2 cellular contexts compared by ENCODE assay signal in genomic region chr2:9674931-9675330, GRCh38.
TF ChIP-seq lines count a peak whose summit lies in the region.

No MANE protein-coding gene starts in this region.

TF ChIP-seq in IMR-90, 13 proteins besides CTCF, POLR2A, EP300 and RAD21:
- no peak for TF ChIP-seq MAFK (IDR thresholded peaks at IDR 0.05; ENCODE audit: low read depth, low read length)
- TF ChIP-seq MAZ (IDR thresholded peaks at IDR 0.05; ENCODE audit: borderline replicate concordance, low read depth, low read length): no peak
- no peak for TF ChIP-seq BHLHE40 (IDR thresholded peaks at IDR 0.05; ENCODE audit: low read depth, low read length)

TF ChIP-seq in HEK293T, 16 proteins besides CTCF, POLR2A, EP300 and RAD21:
- TF ChIP-seq FOXM1 (IDR thresholded peaks at IDR 0.05; ENCODE audit: borderline replicate concordance) (no peak), TARDBP (IDR thresholded peaks at IDR 0.05) (no peak), ARNT (IDR thresholded peaks at IDR 0.05) (no peak), FOXA1 (IDR thresholded peaks at IDR 0.05) (no peak), FOXK2 (IDR thresholded peaks at IDR 0.05) (no peak), SUZ12 (IDR thresholded peaks at IDR 0.05) (no peak), HDGF (IDR thresholded peaks at IDR 0.05; ENCODE audit: borderline replicate concordance) (no peak), CTBP1 (IDR thresholded peaks at IDR 0.05; ENCODE audit: borderline replicate concordance) (no peak), L3MBTL2 (conservative IDR thresholded peaks at IDR 0.05) (no peak), ZNF384 (IDR thresholded peaks at IDR 0.05) (no peak), SP1 (IDR thresholded peaks at IDR 0.05) (no peak), NFRKB (IDR thresholded peaks at IDR 0.05) (no peak), ELF4 (IDR thresholded peaks at IDR 0.05) (no peak), LEF1 (IDR thresholded peaks at IDR 0.05; ENCODE audit: borderline replicate concordance) (no peak), BHLHE40 (IDR thresholded peaks at IDR 0.05; ENCODE audit: borderline replicate concordance) (no peak)
- TF ChIP-seq, protein P1, sequence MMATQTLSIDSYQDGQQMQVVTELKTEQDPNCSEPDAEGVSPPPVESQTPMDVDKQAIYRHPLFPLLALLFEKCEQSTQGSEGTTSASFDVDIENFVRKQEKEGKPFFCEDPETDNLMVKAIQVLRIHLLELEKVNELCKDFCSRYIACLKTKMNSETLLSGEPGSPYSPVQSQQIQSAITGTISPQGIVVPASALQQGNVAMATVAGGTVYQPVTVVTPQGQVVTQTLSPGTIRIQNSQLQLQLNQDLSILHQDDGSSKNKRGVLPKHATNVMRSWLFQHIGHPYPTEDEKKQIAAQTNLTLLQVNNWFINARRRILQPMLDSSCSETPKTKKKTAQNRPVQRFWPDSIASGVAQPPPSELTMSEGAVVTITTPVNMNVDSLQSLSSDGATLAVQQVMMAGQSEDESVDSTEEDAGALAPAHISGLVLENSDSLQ (IDR thresholded peaks at IDR 0.05): no peak
TF ChIP-seq in HEK293T: peak in this region for 0.
